8 cellular contexts compared by ENCODE assay signal in the genomic region with DNA sequence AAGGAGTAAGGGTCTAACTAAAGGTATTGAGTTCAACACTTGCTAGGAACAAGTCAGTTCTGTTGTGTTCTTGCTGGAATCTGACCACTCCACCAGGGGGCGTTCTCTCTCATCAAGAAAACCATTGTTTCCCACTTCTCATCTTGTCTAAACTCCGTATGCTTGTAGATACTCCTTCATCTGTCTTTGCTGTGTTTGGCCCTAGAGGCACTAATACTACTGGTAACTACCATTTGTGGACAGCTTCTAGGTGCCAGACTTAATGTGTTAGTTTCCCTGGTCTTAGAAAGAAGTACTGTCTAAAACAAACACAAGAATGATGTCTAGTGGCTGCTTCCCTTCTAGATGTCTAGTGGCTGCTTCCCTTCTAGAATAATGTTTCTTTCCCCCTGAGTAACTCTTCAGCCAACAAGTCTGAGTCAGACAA. TPM values are rescaled to one million over a fixed set of nuclear protein-coding genes. Genes with fewer than 3 reads are reported as not detected.
DNase-seq lines count a peak whose midpoint lies in the region; ATAC-seq and TF ChIP-seq lines count a peak whose summit lies in the region.

No MANE protein-coding gene starts in this region.

- peak; percentile 64 for ATAC-seq in CD8-positive, alpha-beta T cell
- peak; percentile 49 for ATAC-seq in HG02678 (IDR thresholded peaks at IDR 0.05; ENCODE audit: unreplicated experiment)
- peak; percentile 80 for ATAC-seq in lung (ENCODE audit: insufficient read depth, low FRiP score)
- ATAC-seq in HG03159 (IDR thresholded peaks at IDR 0.05; ENCODE audit: unreplicated experiment), result no peak

- peaks cover 11% of the 10 kb centered on the region for H3K9me3 Mint-ChIP-seq in CD8-positive, alpha-beta T cell
- H3K9me3 Mint-ChIP-seq in activated CD4-positive, alpha-beta memory T cell treated with anti-CD3 and anti-CD28 coated beads for 36 hours, result peaks cover 16% of the 10 kb centered on the region

- H3K4me1 ChIP-seq in CD8-positive, alpha-beta T cell (ENCODE audit: insufficient read depth, low read length), result no peaks in the 10 kb centered on the region
- H3K4me1 ChIP-seq in lung (ENCODE audit: control insufficient read depth in 2 of 2, insufficient read depth in 2 of 2, low read length in 2 of 2), result peaks cover 0 to 5% of the 10 kb centered on the region in 2 donors

- no peak overlapping the region for H3K4me3 Mint-ChIP-seq in CD8-positive, alpha-beta T cell
- H3K4me3 Mint-ChIP-seq in activated CD4-positive, alpha-beta memory T cell treated with anti-CD3 and anti-CD28 coated beads for 36 hours, result no peak overlapping the region

- POLR2A ChIA-PET in CD8-positive, alpha-beta T cell (lab: Charles Lee), result interaction anchor here (2.2 kb wide), 1 partner anchor 148 kb away, joined by 7 read pairs; no protein-coding TSS in a partner anchor
- POLR2A ChIA-PET in activated CD4-positive, alpha-beta memory T cell treated with anti-CD3 and anti-CD28 coated beads for 36 hours (lab: Charles Lee), result no interaction called here

- DNase-seq in CD8-positive, alpha-beta T cell, result peak; percentile 44 to 82 (median 68)
- DNase-seq in NCI-H748 treated with DMSO at 0.1 percent for 48 hours (lab: John Stamatoyannopoulos, UW) (peak; percentile 83), ecto neural progenitor cell (ENCODE audit: low spot score) (peak; percentile 68), lung (ENCODE audit: low spot score) (peak; percentile 80)
- DNase-seq in activated CD4-positive, alpha-beta memory T cell treated with anti-CD3 and anti-CD28 coated beads for 36 hours, result peak; percentile 78
- DNase-seq in stimulated activated CD8-positive, alpha-beta memory T cell treated with anti-CD3 and anti-CD28 coated beads, Interleukin-12 subunit alpha, Interleukin-12 subunit beta, amount 100 ng/mL, for 24 hours (ENCODE audit: extremely low read depth), result peak; percentile 48

- peaks cover 2% of the 10 kb centered on the region for H3K4me1 Mint-ChIP-seq in CD8-positive, alpha-beta T cell (ENCODE audit: low read depth)
- no peaks in the 10 kb centered on the region for H3K4me1 Mint-ChIP-seq in activated CD4-positive, alpha-beta memory T cell treated with anti-CD3 and anti-CD28 coated beads for 36 hours (ENCODE audit: low read depth)

- no peaks in the 10 kb centered on the region for H3K27me3 Mint-ChIP-seq in CD8-positive, alpha-beta T cell (ENCODE audit: low read depth)
- H3K27me3 Mint-ChIP-seq in activated CD4-positive, alpha-beta memory T cell treated with anti-CD3 and anti-CD28 coated beads for 36 hours, result no peaks in the 10 kb centered on the region

- H3K27me3 ChIP-seq in CD8-positive, alpha-beta T cell (ENCODE audit: insufficient read depth, low read length), result no peaks in the 10 kb centered on the region
- no peaks in the 10 kb centered on the region for H3K27me3 ChIP-seq in lung (ENCODE audit: control insufficient read depth, insufficient read depth)

- H3K27ac Mint-ChIP-seq in CD8-positive, alpha-beta T cell, result no peak overlapping the region
- H3K27ac Mint-ChIP-seq in activated CD4-positive, alpha-beta memory T cell treated with anti-CD3 and anti-CD28 coated beads for 36 hours, result no peak overlapping the region

- CTCF ChIA-PET in CD8-positive, alpha-beta T cell (lab: Charles Lee), result interaction anchor here (0.7 to 12.7 kb wide), 21 partner anchors 10 to 164 kb away, joined by 3 to 311 read pairs (median 3); no protein-coding TSS in a partner anchor
- CTCF ChIA-PET in activated CD4-positive, alpha-beta memory T cell treated with anti-CD3 and anti-CD28 coated beads for 36 hours (lab: Charles Lee), result interaction anchor here (0.7 to 9.6 kb wide), 17 partner anchors 8 to 160 kb away, joined by 3 to 291 read pairs (median 4); no protein-coding TSS in a partner anchor

- no peak overlapping the region for H3K27ac ChIP-seq in CD8-positive, alpha-beta T cell (ENCODE audit: low read depth, low read length)
- no peak overlapping the region for H3K27ac ChIP-seq in lung (ENCODE audit: low read depth in 1 of 2, low read length in 1 of 2)

- no peak overlapping the region for H3K4me3 ChIP-seq in CD8-positive, alpha-beta T cell (ENCODE audit: low read depth, low read length)
- H3K4me3 ChIP-seq in lung, result no peak overlapping the region

- TF ChIP-seq CTCF in CD8-positive, alpha-beta T cell (IDR thresholded peaks at IDR 0.05), result peak; percentile 85
- TF ChIP-seq CTCF in lung (IDR thresholded peaks at IDR 0.05; ENCODE audit: control extremely low read depth, extremely low read depth), result peak; percentile 88

- intact Hi-C loops in CD8-positive, alpha-beta T cell (cut with DNase I, micrococcal nuclease), result loop anchor here (1.0 to 10.0 kb wide), 2 partner anchors 148 to 539 kb away; no protein-coding TSS in a partner anchor
- intact Hi-C loops in activated CD4-positive, alpha-beta memory T cell treated with anti-CD3 and anti-CD28 coated beads for 36 hours (cut with micrococcal nuclease), result loop anchor here (1.0 kb wide), 1 partner anchor 148 kb away; no protein-coding TSS in a partner anchor

- no peaks in the 10 kb centered on the region for H3K9me3 ChIP-seq in CD8-positive, alpha-beta T cell (ENCODE audit: low read length)
- peaks cover 0 to 4% of the 10 kb centered on the region in 2 donors for H3K9me3 ChIP-seq in lung (ENCODE audit: control insufficient read depth in 2 of 2, insufficient read depth in 1 of 2, low read length in 1 of 2)

- WGBS in lung, 2 donors, result 1 to 5% methylated on average over 2 of the region's 2 CpGs

- no peaks in the 10 kb centered on the region for H3K36me3 ChIP-seq in CD8-positive, alpha-beta T cell (ENCODE audit: insufficient read depth, low read length)
- H3K36me3 ChIP-seq in lung (ENCODE audit: control insufficient read depth in 2 of 2, insufficient read depth in 2 of 2, low read length in 2 of 2), result peaks cover 1 to 6% of the 10 kb centered on the region in 2 donors

- H3K36me3 Mint-ChIP-seq in CD8-positive, alpha-beta T cell, result peaks cover 21% of the 10 kb centered on the region
- H3K36me3 Mint-ChIP-seq in activated CD4-positive, alpha-beta memory T cell treated with anti-CD3 and anti-CD28 coated beads for 36 hours, result peaks cover 6% of the 10 kb centered on the region

RNA-seq across cellular contexts. Expression of a gene that starts 18.7 kb away (rescaled TPM):
- 1 to 10 TPM; 2.1 to 2.2 TPM for total RNA-seq in CD8-positive, alpha-beta T cell
- 1 to 10 TPM; 4.2 to 4.4 TPM for total RNA-seq in activated CD4-positive, alpha-beta memory T cell treated with anti-CD3 and anti-CD28 coated beads for 36 hours
- 10 to 100 TPM; 11.1 to 26.0 TPM for total RNA-seq in lung
- 1 to 10 TPM; 3.1 to 4.0 TPM for polyA plus RNA-seq in lung
